In the genomic region with DNA sequence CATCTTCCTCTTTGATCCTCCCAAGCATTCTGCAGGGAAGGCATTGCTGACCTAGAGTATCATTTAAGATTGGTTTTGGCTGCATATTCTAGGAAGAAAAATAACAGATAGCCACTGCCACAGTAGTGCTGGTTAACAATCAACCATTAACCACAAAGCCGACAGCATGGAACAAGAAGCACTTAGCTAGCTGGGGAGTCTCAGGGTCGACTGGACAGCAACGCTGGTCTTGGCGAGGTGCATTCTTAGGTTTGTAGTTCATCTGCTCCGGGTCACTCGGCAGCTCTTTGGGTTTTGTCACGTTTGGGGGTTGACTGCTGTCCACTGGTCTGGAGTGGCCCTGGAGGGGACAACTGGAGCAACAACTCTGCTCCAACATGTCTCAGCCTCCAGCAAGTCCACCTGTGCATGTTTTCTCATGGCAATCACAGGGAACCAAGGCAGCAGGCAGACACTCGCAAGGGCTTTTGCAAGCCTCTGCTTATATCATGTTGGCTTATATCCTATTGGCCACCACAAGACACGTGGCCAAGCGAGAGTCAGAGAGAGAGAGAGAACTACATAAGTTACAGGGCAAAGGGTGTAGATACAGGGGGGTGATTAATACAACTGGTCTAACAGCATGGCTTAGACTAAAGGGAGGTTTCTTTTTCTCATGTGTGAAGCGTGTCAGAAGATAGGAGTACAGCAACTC, we compare ENCODE assay signal across 13 cellular contexts.
"Had no signal": no experiment of that assay in that cellular context is flagged by ENCODE, and none has a peak within 500 bp of the region (broad histone marks: within the 10 kb centered on the region; RNA-seq: fewer than 3 reads in every experiment).

No MANE protein-coding gene starts in this region.

- H3K4me1 Mint-ChIP-seq: activated naive CD4-positive, alpha-beta T cell treated with anti-CD3 and anti-CD28 coated beads, Interleukin-2, amount 50 U/mL, for 24 hours had no signal

- H3K9me3 ChIP-seq: prostate gland, suprapubic skin, uterus had no signal

- H3K36me3 Mint-ChIP-seq: activated naive CD4-positive, alpha-beta T cell treated with anti-CD3 and anti-CD28 coated beads, Interleukin-2, amount 50 U/mL, for 24 hours had no signal

- H3K27ac Mint-ChIP-seq: activated naive CD4-positive, alpha-beta T cell treated with anti-CD3 and anti-CD28 coated beads, Interleukin-2, amount 50 U/mL, for 24 hours; dendritic cell treated with granulocyte-macrophage colony-stimulating factor and Interleukin-4, amounts not matched to agents 40 ng/mL and 50 ng/mL, for 4 days; effector memory CD8-positive, alpha-beta T cell had no signal

- H3K4me3 ChIP-seq: heart left ventricle, prostate gland, suprapubic skin, uterus had no signal

- H3K27ac ChIP-seq: heart left ventricle, prostate gland, suprapubic skin, uterus had no signal

- DNase-seq: activated CD4-positive, alpha-beta T cell treated with anti-CD3 and anti-CD28 coated beads, Interleukin-2, amount 50 U/mL, for 1 hour; effector memory CD8-positive, alpha-beta T cell; foreskin fibroblast; heart left ventricle; left ventricle myocardium superior; nucleus accumbens; stimulated activated CD4-positive, alpha-beta T cell treated with anti-CD3 and anti-CD28 coated beads, Interleukin-2, amount 100 ng/mL, for 48 hours; stimulated activated naive CD8-positive, alpha-beta T cell treated with anti-CD3 and anti-CD28 coated beads, Interleukin-15, Interleukin-2, amounts not matched to agents 100 U/mL and 50 U/mL, for 24 hours; uterus had no signal

- H3K4me1 ChIP-seq: uterus had no signal

- H3K36me3 ChIP-seq: heart left ventricle, prostate gland, suprapubic skin, uterus had no signal

- ATAC-seq: effector memory CD8-positive, alpha-beta T cell; heart left ventricle; left ventricle myocardium superior; stimulated activated naive CD8-positive, alpha-beta T cell treated with anti-CD3 and anti-CD28 coated beads, Interleukin-15, Interleukin-2, amounts not matched to agents 100 U/mL and 50 U/mL, for 24 hours had no signal

- H3K9me3 Mint-ChIP-seq: activated naive CD4-positive, alpha-beta T cell treated with anti-CD3 and anti-CD28 coated beads, Interleukin-2, amount 50 U/mL, for 24 hours; dendritic cell treated with granulocyte-macrophage colony-stimulating factor and Interleukin-4, amounts not matched to agents 40 ng/mL and 50 ng/mL, for 4 days; effector memory CD8-positive, alpha-beta T cell had no signal

- H3K27me3 ChIP-seq: suprapubic skin, uterus had no signal

- H3K4me3 Mint-ChIP-seq: activated naive CD4-positive, alpha-beta T cell treated with anti-CD3 and anti-CD28 coated beads, Interleukin-2, amount 50 U/mL, for 24 hours; dendritic cell treated with granulocyte-macrophage colony-stimulating factor and Interleukin-4, amounts not matched to agents 40 ng/mL and 50 ng/mL, for 4 days; effector memory CD8-positive, alpha-beta T cell had no signal
